1 cellular context compared by ENCODE assay signal in genomic region chr10:86399879-86400704, GRCh38.
TF ChIP-seq lines count a peak whose summit lies in the region.

No MANE protein-coding gene starts in this region.

TF ChIP-seq in HepG2, 621 proteins besides CTCF, POLR2A, EP300 and RAD21 (continued from another document and continues in another):
- TF ChIP-seq, protein P1, sequence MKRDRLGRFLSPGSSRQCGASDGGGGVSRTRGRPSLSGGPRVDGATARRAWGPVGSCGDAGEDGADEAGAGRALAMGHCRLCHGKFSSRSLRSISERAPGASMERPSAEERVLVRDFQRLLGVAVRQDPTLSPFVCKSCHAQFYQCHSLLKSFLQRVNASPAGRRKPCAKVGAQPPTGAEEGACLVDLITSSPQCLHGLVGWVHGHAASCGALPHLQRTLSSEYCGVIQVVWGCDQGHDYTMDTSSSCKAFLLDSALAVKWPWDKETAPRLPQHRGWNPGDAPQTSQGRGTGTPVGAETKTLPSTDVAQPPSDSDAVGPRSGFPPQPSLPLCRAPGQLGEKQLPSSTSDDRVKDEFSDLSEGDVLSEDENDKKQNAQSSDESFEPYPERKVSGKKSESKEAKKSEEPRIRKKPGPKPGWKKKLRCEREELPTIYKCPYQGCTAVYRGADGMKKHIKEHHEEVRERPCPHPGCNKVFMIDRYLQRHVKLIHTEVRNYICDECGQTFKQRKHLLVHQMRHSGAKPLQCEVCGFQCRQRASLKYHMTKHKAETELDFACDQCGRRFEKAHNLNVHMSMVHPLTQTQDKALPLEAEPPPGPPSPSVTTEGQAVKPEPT (CRISPR knock-in tag; IDR thresholded peaks at IDR 0.05; ENCODE audit: low read depth) = peak; percentile 65; the same call in 1 of the 2 replicates
- TF ChIP-seq AHDC1 (CRISPR knock-in tag; IDR thresholded peaks at IDR 0.05; ENCODE audit: borderline replicate concordance) (peak; percentile 42; the same call in 1 of the 2 replicates), ZNF567 (CRISPR knock-in tag; IDR thresholded peaks at IDR 0.05; ENCODE audit: borderline replicate concordance) (0 out of 2 replicates have a peak, but pooled peaks have one; percentile 91), ZNF709 (CRISPR knock-in tag; IDR thresholded peaks at IDR 0.05) (peak; percentile 79), KDM1A (CRISPR knock-in tag; IDR thresholded peaks at IDR 0.05) (no peak), KDM5A (IDR thresholded peaks at IDR 0.05; ENCODE audit: borderline replicate concordance, low read length) (peak; percentile 36; the same call in 1 of the 2 replicates), ETS1 (CRISPR knock-in tag; IDR thresholded peaks at IDR 0.05) (no peak), HNRNPH1 (optimal IDR thresholded peaks at IDR 0.05; ENCODE audit: low read depth, low read length) (no peak), NFIB (CRISPR knock-in tag; IDR thresholded peaks at IDR 0.05; ENCODE audit: borderline replicate concordance) (no peak), ZBTB7B (CRISPR knock-in tag; IDR thresholded peaks at IDR 0.05) (peak; percentile 82), ZSCAN22 (CRISPR knock-in tag; IDR thresholded peaks at IDR 0.05) (0 out of 2 replicates have a peak, but pooled peaks have one; percentile 68), ZNF691 (CRISPR knock-in tag; IDR thresholded peaks at IDR 0.05; ENCODE audit: borderline replicate concordance, low read depth) (0 out of 2 replicates have a peak, but pooled peaks have one; percentile 54), KMT2A (CRISPR knock-in tag; IDR thresholded peaks at IDR 0.05) (peak; percentile 70), ZSCAN9 (CRISPR knock-in tag; IDR thresholded peaks at IDR 0.05; ENCODE audit: borderline replicate concordance) (no peak; the same call in 1 of the 2 replicates), ZBTB2 (CRISPR knock-in tag; IDR thresholded peaks at IDR 0.05; ENCODE audit: low read depth) (peak; percentile 70), UBTF (CRISPR knock-in tag; IDR thresholded peaks at IDR 0.05) (peak; percentile 98), SNAI1 (CRISPR knock-in tag; IDR thresholded peaks at IDR 0.05; ENCODE audit: borderline replicate concordance) (no peak), YEATS4 (CRISPR knock-in tag; IDR thresholded peaks at IDR 0.05; ENCODE audit: borderline replicate concordance) (peak; percentile 34; the same call in 1 of the 2 replicates), HOXA3 (CRISPR knock-in tag; IDR thresholded peaks at IDR 0.05) (peak; percentile 65), REXO4 (CRISPR knock-in tag; IDR thresholded peaks at IDR 0.05; ENCODE audit: borderline replicate concordance) (peak; percentile 92; the same call in 1 of the 2 replicates), PTBP1 (IDR thresholded peaks at IDR 0.05; ENCODE audit: low read depth, low read length, poor library complexity, severe bottlenecking) (peak; percentile 77), ISL2 (CRISPR knock-in tag; IDR thresholded peaks at IDR 0.05) (peak; percentile 74), ELF1 (CRISPR knock-in tag; IDR thresholded peaks at IDR 0.05) (peak; percentile 69), ZNF562 (CRISPR knock-in tag; IDR thresholded peaks at IDR 0.05; ENCODE audit: borderline replicate concordance) (no peak), GATAD1 (CRISPR knock-in tag; IDR thresholded peaks at IDR 0.05) (peak; percentile 69; the same call in 1 of the 2 replicates), MAFF (IDR thresholded peaks at IDR 0.05; ENCODE audit: low read depth, low read length) (no peak), THYN1 (CRISPR knock-in tag; IDR thresholded peaks at IDR 0.05; ENCODE audit: borderline replicate concordance, low read depth) (no peak)
- TF ChIP-seq, protein P2, sequence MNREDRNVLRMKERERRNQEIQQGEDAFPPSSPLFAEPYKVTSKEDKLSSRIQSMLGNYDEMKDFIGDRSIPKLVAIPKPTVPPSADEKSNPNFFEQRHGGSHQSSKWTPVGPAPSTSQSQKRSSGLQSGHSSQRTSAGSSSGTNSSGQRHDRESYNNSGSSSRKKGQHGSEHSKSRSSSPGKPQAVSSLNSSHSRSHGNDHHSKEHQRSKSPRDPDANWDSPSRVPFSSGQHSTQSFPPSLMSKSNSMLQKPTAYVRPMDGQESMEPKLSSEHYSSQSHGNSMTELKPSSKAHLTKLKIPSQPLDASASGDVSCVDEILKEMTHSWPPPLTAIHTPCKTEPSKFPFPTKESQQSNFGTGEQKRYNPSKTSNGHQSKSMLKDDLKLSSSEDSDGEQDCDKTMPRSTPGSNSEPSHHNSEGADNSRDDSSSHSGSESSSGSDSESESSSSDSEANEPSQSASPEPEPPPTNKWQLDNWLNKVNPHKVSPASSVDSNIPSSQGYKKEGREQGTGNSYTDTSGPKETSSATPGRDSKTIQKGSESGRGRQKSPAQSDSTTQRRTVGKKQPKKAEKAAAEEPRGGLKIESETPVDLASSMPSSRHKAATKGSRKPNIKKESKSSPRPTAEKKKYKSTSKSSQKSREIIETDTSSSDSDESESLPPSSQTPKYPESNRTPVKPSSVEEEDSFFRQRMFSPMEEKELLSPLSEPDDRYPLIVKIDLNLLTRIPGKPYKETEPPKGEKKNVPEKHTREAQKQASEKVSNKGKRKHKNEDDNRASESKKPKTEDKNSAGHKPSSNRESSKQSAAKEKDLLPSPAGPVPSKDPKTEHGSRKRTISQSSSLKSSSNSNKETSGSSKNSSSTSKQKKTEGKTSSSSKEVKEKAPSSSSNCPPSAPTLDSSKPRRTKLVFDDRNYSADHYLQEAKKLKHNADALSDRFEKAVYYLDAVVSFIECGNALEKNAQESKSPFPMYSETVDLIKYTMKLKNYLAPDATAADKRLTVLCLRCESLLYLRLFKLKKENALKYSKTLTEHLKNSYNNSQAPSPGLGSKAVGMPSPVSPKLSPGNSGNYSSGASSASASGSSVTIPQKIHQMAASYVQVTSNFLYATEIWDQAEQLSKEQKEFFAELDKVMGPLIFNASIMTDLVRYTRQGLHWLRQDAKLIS (CRISPR knock-in tag; IDR thresholded peaks at IDR 0.05) = peak; percentile 64
- TF ChIP-seq, protein P3, sequence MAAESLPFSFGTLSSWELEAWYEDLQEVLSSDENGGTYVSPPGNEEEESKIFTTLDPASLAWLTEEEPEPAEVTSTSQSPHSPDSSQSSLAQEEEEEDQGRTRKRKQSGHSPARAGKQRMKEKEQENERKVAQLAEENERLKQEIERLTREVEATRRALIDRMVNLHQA (CRISPR knock-in tag; IDR thresholded peaks at IDR 0.05) = no peak
- TF ChIP-seq, protein P4, sequence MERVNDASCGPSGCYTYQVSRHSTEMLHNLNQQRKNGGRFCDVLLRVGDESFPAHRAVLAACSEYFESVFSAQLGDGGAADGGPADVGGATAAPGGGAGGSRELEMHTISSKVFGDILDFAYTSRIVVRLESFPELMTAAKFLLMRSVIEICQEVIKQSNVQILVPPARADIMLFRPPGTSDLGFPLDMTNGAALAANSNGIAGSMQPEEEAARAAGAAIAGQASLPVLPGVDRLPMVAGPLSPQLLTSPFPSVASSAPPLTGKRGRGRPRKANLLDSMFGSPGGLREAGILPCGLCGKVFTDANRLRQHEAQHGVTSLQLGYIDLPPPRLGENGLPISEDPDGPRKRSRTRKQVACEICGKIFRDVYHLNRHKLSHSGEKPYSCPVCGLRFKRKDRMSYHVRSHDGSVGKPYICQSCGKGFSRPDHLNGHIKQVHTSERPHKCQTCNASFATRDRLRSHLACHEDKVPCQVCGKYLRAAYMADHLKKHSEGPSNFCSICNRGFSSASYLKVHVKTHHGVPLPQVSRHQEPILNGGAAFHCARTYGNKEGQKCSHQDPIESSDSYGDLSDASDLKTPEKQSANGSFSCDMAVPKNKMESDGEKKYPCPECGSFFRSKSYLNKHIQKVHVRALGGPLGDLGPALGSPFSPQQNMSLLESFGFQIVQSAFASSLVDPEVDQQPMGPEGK (CRISPR knock-in tag; IDR thresholded peaks at IDR 0.05) = peak; percentile 93
- TF ChIP-seq, protein P5, sequence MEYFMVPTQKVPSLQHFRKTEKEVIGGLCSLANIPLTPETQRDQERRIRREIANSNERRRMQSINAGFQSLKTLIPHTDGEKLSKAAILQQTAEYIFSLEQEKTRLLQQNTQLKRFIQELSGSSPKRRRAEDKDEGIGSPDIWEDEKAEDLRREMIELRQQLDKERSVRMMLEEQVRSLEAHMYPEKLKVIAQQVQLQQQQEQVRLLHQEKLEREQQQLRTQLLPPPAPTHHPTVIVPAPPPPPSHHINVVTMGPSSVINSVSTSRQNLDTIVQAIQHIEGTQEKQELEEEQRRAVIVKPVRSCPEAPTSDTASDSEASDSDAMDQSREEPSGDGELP (IDR thresholded peaks at IDR 0.05; ENCODE audit: borderline replicate concordance, low read depth) = no peak; the same call in 1 of the 2 replicates
